In the genomic region with DNA sequence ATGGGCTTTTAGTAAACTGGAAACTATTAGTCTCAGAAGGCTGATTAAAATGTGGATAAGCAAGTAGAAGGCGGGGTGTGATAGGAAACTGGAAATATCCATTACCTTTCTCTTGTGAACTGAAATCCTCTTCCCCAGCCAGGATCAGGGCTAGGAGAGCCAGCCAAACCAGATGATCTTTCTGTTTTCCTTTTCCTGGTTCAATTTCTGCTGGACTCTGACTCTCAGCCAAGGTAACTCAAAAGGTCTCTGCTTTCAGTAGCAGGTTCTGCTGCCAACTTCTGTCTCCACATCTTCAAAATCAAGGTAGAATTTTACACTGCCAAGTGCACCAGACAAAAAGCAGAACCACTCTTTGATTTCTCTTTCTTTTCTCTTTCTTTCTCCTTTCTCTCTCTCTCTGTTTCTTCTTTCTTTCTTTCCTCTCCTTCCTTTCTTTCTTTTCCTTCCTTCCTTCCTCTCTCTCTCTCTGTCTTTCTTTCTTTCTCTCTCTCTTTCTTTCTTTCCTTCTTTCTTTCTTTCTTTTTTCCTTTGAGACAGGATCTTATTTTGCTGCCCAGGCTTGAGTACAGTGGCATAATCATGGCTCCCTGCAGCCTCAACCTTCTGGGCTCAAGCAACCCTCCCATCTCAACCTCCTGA, we compare ENCODE assay signal across 18 cellular contexts.
"Had no signal": no experiment of that assay in that cellular context is flagged by ENCODE, and none has a peak within 500 bp of the region (broad histone marks: within the 10 kb centered on the region; RNA-seq: fewer than 3 reads in every experiment).

No MANE protein-coding gene starts in this region.

- H3K36me3 ChIP-seq: cardiac muscle cell, esophagus muscularis mucosa, gastroesophageal sphincter, heart right ventricle, lower lobe of right lung, suprapubic skin had no signal

- FAIRE-seq: endothelial cell of umbilical vein had no signal

- H3K4me3 ChIP-seq: cardiac muscle cell, esophagus muscularis mucosa, gastroesophageal sphincter, heart right ventricle, lower lobe of right lung, suprapubic skin had no signal

- H3K27ac ChIP-seq: cardiac muscle cell, esophagus muscularis mucosa, gastroesophageal sphincter, heart right ventricle, lower lobe of right lung, suprapubic skin had no signal

- DNase-seq: activated CD4-positive, alpha-beta memory T cell treated with anti-CD3 and anti-CD28 coated beads for 36 hours; activated CD4-positive, alpha-beta T cell treated with anti-CD3 and anti-CD28 coated beads for 36 hours; activated T-cell treated with anti-CD3 and anti-CD28 coated beads for 4 hours; dermis blood vessel endothelial cell; effector memory CD4-positive, alpha-beta T cell; heart right ventricle; lower lobe of right lung; posterior cingulate gyrus; stimulated activated CD4-positive, alpha-beta T cell treated with anti-CD3 and anti-CD28 coated beads, Interleukin-12 subunit alpha, Interleukin-12 subunit beta, amount 100 ng/mL, for 4 hours; stimulated activated CD4-positive, alpha-beta T cell treated with anti-CD3 and anti-CD28 coated beads, Interleukin-1b, Interleukin-23, amount 100 ng/mL, for 48 hours; SW 1271; T-helper 2 cell had no signal

- H3K4me1 ChIP-seq: lower lobe of right lung, suprapubic skin had no signal

- ATAC-seq: activated CD4-positive, alpha-beta T cell treated with anti-CD3 and anti-CD28 coated beads for 36 hours; gastroesophageal sphincter; lower lobe of right lung; natural killer cell treated with Interleukin-12 subunit alpha and Interleukin-12 subunit beta and Interleukin-15 and Interleukin-18, amount 100 ng/mL, for 72 hours had no signal

- H3K27me3 ChIP-seq: cardiac muscle cell, esophagus muscularis mucosa, gastroesophageal sphincter, heart right ventricle, suprapubic skin had no signal

- H3K9me3 ChIP-seq: esophagus muscularis mucosa, gastroesophageal sphincter, heart right ventricle, lower lobe of right lung, suprapubic skin had no signal
